In genomic region chr17:8253801-8254200, GRCh38 we compare ENCODE assay signal across 1 cellular context.
TF ChIP-seq lines count a peak whose summit lies in the region.

No MANE protein-coding gene starts in this region.

TF ChIP-seq in SK-N-SH, 30 proteins besides CTCF, POLR2A, EP300 and RAD21 (continued from another document):
- TF ChIP-seq REST (IDR thresholded peaks at IDR 0.05; ENCODE audit: low read depth, low read length) (no peak), SIN3A (IDR thresholded peaks at IDR 0.05; ENCODE audit: borderline replicate concordance, low read depth, low read length) (no peak), ELF1 (IDR thresholded peaks at IDR 0.05) (no peak), USF1 (IDR thresholded peaks at IDR 0.05; ENCODE audit: borderline replicate concordance, low read depth) (no peak), YY1 (IDR thresholded peaks at IDR 0.05; ENCODE audit: low read depth) (no peak)
TF ChIP-seq in SK-N-SH: peak in this region for 0.
